In genomic region chr6:170441316-170441715, GRCh38 we compare ENCODE assay signal across 1 cellular context.
TF ChIP-seq lines count a peak whose summit lies in the region.

No MANE protein-coding gene starts in this region.

TF ChIP-seq in HEK293T, 16 proteins besides CTCF, POLR2A, EP300 and RAD21:
- TF ChIP-seq, protein P1, sequence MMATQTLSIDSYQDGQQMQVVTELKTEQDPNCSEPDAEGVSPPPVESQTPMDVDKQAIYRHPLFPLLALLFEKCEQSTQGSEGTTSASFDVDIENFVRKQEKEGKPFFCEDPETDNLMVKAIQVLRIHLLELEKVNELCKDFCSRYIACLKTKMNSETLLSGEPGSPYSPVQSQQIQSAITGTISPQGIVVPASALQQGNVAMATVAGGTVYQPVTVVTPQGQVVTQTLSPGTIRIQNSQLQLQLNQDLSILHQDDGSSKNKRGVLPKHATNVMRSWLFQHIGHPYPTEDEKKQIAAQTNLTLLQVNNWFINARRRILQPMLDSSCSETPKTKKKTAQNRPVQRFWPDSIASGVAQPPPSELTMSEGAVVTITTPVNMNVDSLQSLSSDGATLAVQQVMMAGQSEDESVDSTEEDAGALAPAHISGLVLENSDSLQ (IDR thresholded peaks at IDR 0.05), result no peak
